ENCODE assay signal across 8 cellular contexts in the genomic region with DNA sequence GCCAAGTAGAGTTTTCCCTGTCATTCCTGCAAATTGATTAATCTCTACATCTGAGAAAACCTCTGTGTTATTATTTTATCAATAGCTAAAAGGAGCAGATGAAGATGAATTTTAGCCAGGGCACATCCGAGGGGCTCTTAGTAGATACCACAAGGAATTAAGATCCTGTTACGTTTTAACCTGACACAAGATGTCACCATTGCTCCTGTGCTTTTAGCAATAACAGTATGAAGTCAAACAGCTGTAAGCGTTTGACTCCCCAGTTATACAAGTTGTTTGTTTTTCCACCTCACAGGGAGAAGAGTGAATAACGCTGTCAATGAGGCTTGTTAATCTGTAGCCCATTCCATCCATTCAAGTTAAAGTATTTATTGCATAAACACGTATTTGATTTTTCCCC.
A peak's percentile ranks its signal among the peaks of the same experiment; 100 is the strongest.
DNase-seq lines count a peak whose midpoint lies in the region; ATAC-seq and TF ChIP-seq lines count a peak whose summit lies in the region.

No MANE protein-coding gene starts in this region.

- no peak overlapping the region for H3K4me3 ChIP-seq in BE2C (ENCODE audit: low read depth, low read length)

- ATAC-seq in HG02852 (IDR thresholded peaks at IDR 0.05; ENCODE audit: unreplicated experiment), result no peak
- ATAC-seq in stimulated activated naive CD8-positive, alpha-beta T cell treated with anti-CD3 and anti-CD28 coated beads, Interleukin-15, amount 100 ng/mL, for 72 hours, result no peak

- no peak overlapping the region for H3K27ac Mint-ChIP-seq in stimulated activated naive CD8-positive, alpha-beta T cell treated with anti-CD3 and anti-CD28 coated beads, Interleukin-15, amount 100 ng/mL, for 72 hours

- peaks cover 31% of the 10 kb centered on the region for H3K27me3 Mint-ChIP-seq in stimulated activated naive CD8-positive, alpha-beta T cell treated with anti-CD3 and anti-CD28 coated beads, Interleukin-15, amount 100 ng/mL, for 72 hours

- H3K9me3 ChIP-seq in BE2C, result no peaks in the 10 kb centered on the region

- no peaks in the 10 kb centered on the region for H3K27me3 ChIP-seq in BE2C

- H3K4me3 Mint-ChIP-seq in stimulated activated naive CD8-positive, alpha-beta T cell treated with anti-CD3 and anti-CD28 coated beads, Interleukin-15, amount 100 ng/mL, for 72 hours, result no peak overlapping the region

- no peaks in the 10 kb centered on the region for H3K4me1 ChIP-seq in BE2C

- H3K36me3 ChIP-seq in BE2C, result no peaks in the 10 kb centered on the region

- H3K4me1 Mint-ChIP-seq in stimulated activated naive CD8-positive, alpha-beta T cell treated with anti-CD3 and anti-CD28 coated beads, Interleukin-15, amount 100 ng/mL, for 72 hours, result no peaks in the 10 kb centered on the region

- H3K9me3 Mint-ChIP-seq in stimulated activated naive CD8-positive, alpha-beta T cell treated with anti-CD3 and anti-CD28 coated beads, Interleukin-15, amount 100 ng/mL, for 72 hours, result no peaks in the 10 kb centered on the region

- DNase-seq in BE2C (no peak), H4 (ENCODE audit: low spot score) (peak; percentile 13), OCI-M1 (lab: John Stamatoyannopoulos, UW) (peak; percentile 53), glomerular visceral epithelial cell (ENCODE audit: extremely low spot score) (peak; percentile 32), NCI-H226 (no peak)
- no peak for DNase-seq in stimulated activated naive CD8-positive, alpha-beta T cell treated with anti-CD3 and anti-CD28 coated beads, Interleukin-15, amount 100 ng/mL, for 72 hours
- DNase-seq in central memory CD4-positive, alpha-beta T cell, result no peak

- 0 out of 2 replicates have a peak, but pooled peaks have one; percentile 9 for TF ChIP-seq CTCF in BE2C (IDR thresholded peaks at IDR 0.05; ENCODE audit: low read depth, low read length)

Comparison
In these comparisons a context has a peak if more than half of its experiments do, and no peak if none do; other contexts are left out.
1. DNase-seq: peak in H4 (single experiment), OCI-M1 (single experiment) and glomerular visceral epithelial cell (single experiment); none in BE2C (single experiment), NCI-H226 (single experiment), stimulated activated naive CD8-positive, alpha-beta T cell treated with anti-CD3 and anti-CD28 coated beads, Interleukin-15, amount 100 ng/mL, for 72 hours (0 of 2) and central memory CD4-positive, alpha-beta T cell (single experiment).